ENCODE assay signal across 8 cellular contexts in the genomic region with DNA sequence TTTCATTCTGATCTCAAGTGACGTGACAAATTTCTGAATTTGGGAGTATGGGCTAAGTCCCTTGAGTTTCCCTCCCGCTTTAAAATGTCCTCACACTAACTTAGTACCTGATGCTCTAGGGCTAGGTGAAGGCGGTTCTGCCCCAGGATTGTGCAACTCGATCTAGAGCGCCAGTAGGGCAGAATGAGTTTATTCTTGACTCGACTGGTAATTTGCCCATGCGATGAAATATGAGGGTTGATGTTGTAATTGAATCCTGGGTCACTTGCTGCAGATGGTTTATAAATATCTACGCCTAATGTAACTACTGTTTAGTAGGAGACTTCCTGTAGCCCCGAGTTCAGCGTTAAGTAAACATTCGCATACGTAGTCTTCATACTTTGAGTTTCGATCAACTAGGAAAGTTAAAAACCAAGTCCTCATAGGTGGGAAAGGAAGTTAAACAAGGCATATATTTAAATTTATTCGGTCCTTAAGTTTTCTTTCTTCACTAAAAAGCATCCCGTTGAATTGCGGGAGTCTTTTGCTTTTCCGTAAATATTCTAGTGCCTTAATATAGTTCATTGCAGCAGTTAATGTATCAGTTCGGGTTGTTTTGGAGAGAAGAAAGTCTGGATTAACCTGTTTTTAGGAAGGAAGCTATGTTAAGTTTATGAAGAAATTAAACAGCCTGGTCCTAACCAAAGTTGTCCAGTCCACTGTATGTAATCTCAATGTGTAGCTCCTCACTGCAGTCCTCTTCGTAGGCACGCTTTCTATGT. TPM values are rescaled to one million over a fixed set of nuclear protein-coding genes. Genes with fewer than 3 reads are reported as not detected.
DNase-seq lines count a peak whose midpoint lies in the region; ATAC-seq and TF ChIP-seq lines count a peak whose summit lies in the region.

No MANE protein-coding gene starts in this region.

- TF ChIP-seq CTCF in WI38 (IDR thresholded peaks at IDR 0.05; ENCODE audit: low read depth, low read length) (no peak; the same call in 1 of the 2 replicates), fibroblast of lung (conservative IDR thresholded peaks at IDR 0.05 in 1 of 2, IDR thresholded peaks at IDR 0.05 in 1 of 2; ENCODE audit: low read depth in 1 of 2, low read length in 2 of 2) (no peak), omental fat pad (IDR thresholded peaks at IDR 0.05) (no peak)

- H3K4me3 ChIP-seq in Karpas-422 (ENCODE audit: low read length) (peak overlapping the region; percentile 71), WI38 (ENCODE audit: low read depth, low read length) (peak overlapping the region; percentile 82), fibroblast of lung (replicated peaks in 1 of 4; ENCODE audit: control extremely low read depth in 1 of 4, insufficient read depth in 1 of 4, low read depth in 3 of 4, low read length in 4 of 4) (peak overlapping the region; percentile 70 to 96 (median 85))

- H3K4me2 ChIP-seq in Karpas-422 (ENCODE audit: low read depth, low read length, poor library complexity, severe bottlenecking), result peak overlapping the region; percentile 93
- H3K4me2 ChIP-seq in fibroblast of lung (ENCODE audit: extremely low read depth, insufficient read depth, low read length), result peak overlapping the region; percentile 68

- H2AFZ ChIP-seq in Karpas-422 (ENCODE audit: low read length) (no peak overlapping the region), fibroblast of lung (ENCODE audit: low read length) (no peak overlapping the region)

- peak; percentile 60 for DNase-seq in DMS53 (lab: John Stamatoyannopoulos, UW)
- peak; percentile 89 for DNase-seq in Karpas-422
- peak; percentile 70 to 93 for DNase-seq in fibroblast of lung (ENCODE audit: low read depth in 2 of 2)
- no peak for DNase-seq in omental fat pad (ENCODE audit: low spot score)
- DNase-seq in hippocampal formation (lab: John Stamatoyannopoulos, UW), result no peak

- H3K36me3 ChIP-seq in Karpas-422 (ENCODE audit: insufficient read depth, low read length) (no peaks in the 10 kb centered on the region), fibroblast of lung (ENCODE audit: control insufficient read depth, insufficient read depth, low read length) (no peaks in the 10 kb centered on the region)

- peaks cover 47% of the 10 kb centered on the region for H3K4me1 ChIP-seq in Karpas-422 (ENCODE audit: low read length)
- H3K4me1 ChIP-seq in fibroblast of lung (ENCODE audit: control insufficient read depth, extremely low read depth, insufficient read depth, low read length), result peaks cover 8% of the 10 kb centered on the region

- H3K9me2 ChIP-seq in Karpas-422 (replicated peaks; ENCODE audit: insufficient read depth, low read length), result no peaks in the 10 kb centered on the region

- H3K79me2 ChIP-seq in Karpas-422 (ENCODE audit: low read length) (peaks cover 82% of the 10 kb centered on the region), fibroblast of lung (ENCODE audit: control insufficient read depth, insufficient read depth, low read length) (peaks cover 59% of the 10 kb centered on the region)

- H3K27me3 ChIP-seq in Karpas-422 (ENCODE audit: low read length) (no peaks in the 10 kb centered on the region), fibroblast of lung (ENCODE audit: control insufficient read depth, insufficient read depth, low read length) (no peaks in the 10 kb centered on the region)

- H3K9me3 ChIP-seq in Karpas-422 (ENCODE audit: low read length), result no peaks in the 10 kb centered on the region
- H3K9me3 ChIP-seq in fibroblast of lung (ENCODE audit: control insufficient read depth, insufficient read depth, low read depth, low read length), result no peaks in the 10 kb centered on the region

- ATAC-seq in omental fat pad (ENCODE audit: low FRiP score) (peak; percentile 31), HG02840 (IDR thresholded peaks at IDR 0.05; ENCODE audit: low FRiP score, unreplicated experiment) (no peak), HG03095 (IDR thresholded peaks at IDR 0.05; ENCODE audit: unreplicated experiment) (no peak)

- H3K9ac ChIP-seq in Karpas-422 (ENCODE audit: low read length) (peak overlapping the region; percentile 83), fibroblast of lung (ENCODE audit: insufficient read depth, low read length) (peak overlapping the region; percentile 99)

- peaks cover 29% of the 10 kb centered on the region; the same call in 1 of the 2 replicates for H4K20me1 ChIP-seq in Karpas-422 (ENCODE audit: insufficient read depth, low read depth, low read length)
- no peaks in the 10 kb centered on the region for H4K20me1 ChIP-seq in fibroblast of lung (ENCODE audit: control insufficient read depth, extremely low read depth, insufficient read depth, low read length)

- peak overlapping the region; percentile 87 for H3K27ac ChIP-seq in Karpas-422 (ENCODE audit: low read length)
- H3K27ac ChIP-seq in fibroblast of lung (ENCODE audit: insufficient read depth, low read length), result peak overlapping the region; percentile 97

RNA-seq across cellular contexts. Expression of gene CTCF, which starts 1.6 kb away (rescaled TPM):
- 29.5 and 36.0 TPM in 2 replicates for total RNA-seq in Karpas-422 (2014; rRNA removed; shearing (Covaris generic); ENCODE audit: low replicate concordance)
- total RNA-seq in fibroblast of lung, result 20.0 and 21.1 TPM in 2 replicates
- 20.9 and 32.6 TPM in 2 replicates for polyA plus RNA-seq in fibroblast of lung
- polyA plus RNA-seq in fibroblast of lung (2012), result 16.8 and 24.3 TPM in 2 replicates
- polyA minus RNA-seq in fibroblast of lung (ENCODE audit: low replicate concordance), result 18.8 and 27.5 TPM in 2 replicates
- 10 to 100 TPM; 24.2 to 42.9 (median 28.2) TPM for total RNA-seq in omental fat pad

RNA-seq across cellular contexts. Expression of gene RIPOR1, which starts 35.3 kb away (rescaled TPM):
- total RNA-seq in Karpas-422 (2014; rRNA removed; shearing (Covaris generic); ENCODE audit: low replicate concordance), result 1.3 and 2.9 TPM in 2 replicates
- total RNA-seq in fibroblast of lung (19.5 and 26.6 TPM in 2 replicates), omental fat pad (10 to 100 TPM; 27.4 to 91.1 (median 64.8) TPM)
- 13.7 and 16.0 TPM in 2 replicates for polyA plus RNA-seq in fibroblast of lung
- 36.7 and 38.7 TPM in 2 replicates for polyA plus RNA-seq in fibroblast of lung (2012)
- polyA minus RNA-seq in fibroblast of lung (ENCODE audit: low replicate concordance), result 68.6 and 87.4 TPM in 2 replicates

Comparison
In these comparisons a context has a peak if more than half of its experiments do, and no peak if none do; other contexts are left out.
1. DNase-seq: peak in DMS53 (single experiment), Karpas-422 (single experiment) and fibroblast of lung (2 of 2); none in omental fat pad (single experiment) and hippocampal formation (0 of 2).
2. Peak in every context shown above with its lines, with median percentiles within 50 percentile points of each other: H3K4me3 ChIP-seq.